ENCODE assay signal across 23 cellular contexts in genomic region chr2:196725882-196726281, GRCh38.
A peak's percentile ranks its signal among the peaks of the same experiment; 100 is the strongest.
DNase-seq lines count a peak whose midpoint lies in the region; ATAC-seq, FAIRE-seq and TF ChIP-seq lines count a peak whose summit lies in the region.
"Had no signal": no experiment of that assay in that cellular context is flagged by ENCODE, and none has a peak within 500 bp of the region (broad histone marks: within the 10 kb centered on the region; RNA-seq: fewer than 3 reads in every experiment).

No MANE protein-coding gene starts in this region.

- H3K9me3 ChIP-seq in GM12878 (replicated peaks; ENCODE audit: control insufficient read depth, insufficient read depth, low read length): no peaks in the 10 kb centered on the region
- no peaks in the 10 kb centered on the region for H3K9me3 ChIP-seq in Peyer's patch
- H3K9me3 ChIP-seq: HAP-1, tibial artery had no signal

- RAD21 ChIA-PET in GM12878 (lab: Charles Lee; ENCODE audit: unreplicated experiment): no interaction called here

- H2AFZ ChIP-seq in GM12878 (ENCODE audit: control insufficient read depth, low read depth, low read length): no peak overlapping the region

- FAIRE-seq in GM12878 (lab: Jason Lieb, UNC): no peak

- TF ChIP-seq RAD21 in GM12878 (IDR thresholded peaks at IDR 0.05; ENCODE audit: insufficient read depth, low read depth, low read length): no peak

- H4K20me1 ChIP-seq in GM12878 (ENCODE audit: control insufficient read depth, insufficient read depth): no peaks in the 10 kb centered on the region

- POLR2A ChIA-PET in GM12878 (lab: Charles Lee): no interaction called here

- TF ChIP-seq CTCF in GM12864 (IDR thresholded peaks at IDR 0.05; ENCODE audit: low read depth, low read length, missing control alignments) (no peak), GM12878 (IDR thresholded peaks at IDR 0.05 in 2 of 3, conservative IDR thresholded peaks at IDR 0.05 in 1 of 3; ENCODE audit: control insufficient read depth in 2 of 3, extremely low read depth in 1 of 3, insufficient read depth in 1 of 3, low read depth in 3 of 3, low read length in 3 of 3) (no peak), Peyer's patch (IDR thresholded peaks at IDR 0.05) (no peak)

- intact Hi-C loops in GM12878 (cut with micrococcal nuclease; ENCODE audit: unreplicated experiment): no loop called here

- H3K27me3 ChIP-seq in GM12878 (replicated peaks in 1 of 2; ENCODE audit: control insufficient read depth in 2 of 2, insufficient read depth in 2 of 2, low read length in 1 of 2): no peaks in the 10 kb centered on the region
- H3K27me3 ChIP-seq in Peyer's patch: no peaks in the 10 kb centered on the region
- H3K27me3 ChIP-seq: tibial artery had no signal

- TF ChIP-seq EP300 in GM12878 (IDR thresholded peaks at IDR 0.05; ENCODE audit: borderline replicate concordance in 1 of 2, control insufficient read depth in 1 of 2, low read depth in 2 of 2, low read length in 2 of 2): no peak

- H3K27ac ChIP-seq in GM12878 (ENCODE audit: control insufficient read depth, insufficient read depth): no peak overlapping the region
- H3K27ac ChIP-seq in Peyer's patch: no peak overlapping the region
- H3K27ac ChIP-seq: tibial artery had no signal

- no peak overlapping the region for H3K9ac ChIP-seq in GM12878 (ENCODE audit: control insufficient read depth, insufficient read depth, low read length)

- H3K4me3 ChIP-seq in GM12864 (ENCODE audit: low read depth, low read length) (no peak overlapping the region), GM12878 (no peak overlapping the region), Peyer's patch (no peak overlapping the region)
- H3K4me3 ChIP-seq: HAP-1, lung, tibial artery had no signal

- TF ChIP-seq POLR2A in GM12878 (IDR thresholded peaks at IDR 0.05; ENCODE audit: low read depth, low read length) (no peak), Peyer's patch (IDR thresholded peaks at IDR 0.05) (no peak)

- H3K4me2 ChIP-seq in GM12878 (ENCODE audit: control insufficient read depth, insufficient read depth): no peak overlapping the region

- CTCF ChIA-PET in GM12878 (lab: Yijun Ruan, JAX): no interaction called here

- H3K36me3 ChIP-seq in GM12878 (ENCODE audit: control insufficient read depth in 2 of 2, insufficient read depth in 2 of 2, low read length in 1 of 2) (peaks cover 0 to 3% of the 10 kb centered on the region in 2 experiments; a peak in 3 of 4 replicates), Peyer's patch (no peaks in the 10 kb centered on the region)
- H3K36me3 ChIP-seq: tibial artery had no signal

- peak; percentile 27 for DNase-seq in GM12864 (ENCODE audit: low read depth)
- DNase-seq in GM12878 (ENCODE audit: low read depth, low spot score): no peak
- DNase-seq in Peyer's patch: no peak
- DNase-seq: activated CD4-positive, CD25-positive, alpha-beta regulatory T cell; CD4-positive, alpha-beta T cell; dermis blood vessel endothelial cell; DMS 273 treated with DMSO at 0.1 percent for 48 hours; head of caudate nucleus; KBM-7; kidney glomerular epithelial cell; NCI-H146; NCI-H510A; NK-92 treated with Interleukin-12 subunit alpha and Interleukin-12 subunit beta, amount 100 ng/mL, for 24 hours; SIG-M5; tibial artery had no signal

- H3K79me2 ChIP-seq in GM12878 (ENCODE audit: control insufficient read depth, insufficient read depth, low read length): no peaks in the 10 kb centered on the region

- SMC1A ChIA-PET in GM12878 (lab: Charles Lee; ENCODE audit: uncharacterized antibody, unreplicated experiment): interaction anchor here (0.9 kb wide), 1 partner anchor 87 kb away, joined by 3 read pairs; no protein-coding TSS in a partner anchor

- H3K4me1 ChIP-seq in GM12878 (ENCODE audit: control insufficient read depth, insufficient read depth, low read length): no peaks in the 10 kb centered on the region
- no peaks in the 10 kb centered on the region for H3K4me1 ChIP-seq in Peyer's patch
- H3K4me1 ChIP-seq: HAP-1, tibial artery had no signal

- BruUV-seq in GM12878 (replicated peaks; lab: Mats Ljungman, UMichigan): no TSS peak

- WGBS in GM12878 (ENCODE audit: insufficient coverage, insufficient replicate concordance, low lambda C conversion rate, missing lambda C conversion rate): 98% methylated on average over 4 of the region's 4 CpGs

- in situ Hi-C loops in GM12878 (cut with MboI): no loop called here

- ATAC-seq in GM18867 (IDR thresholded peaks at IDR 0.05; ENCODE audit: unreplicated experiment): peak; percentile 97
- peak; percentile 97 for ATAC-seq in HG02885 (IDR thresholded peaks at IDR 0.05; ENCODE audit: poor library complexity, unreplicated experiment)
- ATAC-seq in GM12878: no peak
- ATAC-seq in HG03108 (IDR thresholded peaks at IDR 0.05; ENCODE audit: unreplicated experiment): no peak
- ATAC-seq in HG02973 (IDR thresholded peaks at IDR 0.05; ENCODE audit: unreplicated experiment): no peak
- ATAC-seq: Panc1, sciatic nerve had no signal

TF ChIP-seq in GM12878, 131 proteins besides CTCF, POLR2A, EP300 and RAD21:
- TF ChIP-seq YBX1 (IDR thresholded peaks at IDR 0.05) (no peak), SPI1 (IDR thresholded peaks at IDR 0.05; ENCODE audit: borderline replicate concordance, insufficient read depth, low read depth, low read length) (0 out of 2 replicates have a peak, but pooled peaks have one; percentile 20), IKZF2 (IDR thresholded peaks at IDR 0.05) (no peak)

Comparison
In these comparisons a context has a peak if more than half of its experiments do, and no peak if none do; other contexts are left out.
1. ATAC-seq: peak in GM18867 (single experiment) and HG02885 (single experiment); none in GM12878 (single experiment), HG03108 (single experiment) and HG02973 (single experiment).